In the genomic region with DNA sequence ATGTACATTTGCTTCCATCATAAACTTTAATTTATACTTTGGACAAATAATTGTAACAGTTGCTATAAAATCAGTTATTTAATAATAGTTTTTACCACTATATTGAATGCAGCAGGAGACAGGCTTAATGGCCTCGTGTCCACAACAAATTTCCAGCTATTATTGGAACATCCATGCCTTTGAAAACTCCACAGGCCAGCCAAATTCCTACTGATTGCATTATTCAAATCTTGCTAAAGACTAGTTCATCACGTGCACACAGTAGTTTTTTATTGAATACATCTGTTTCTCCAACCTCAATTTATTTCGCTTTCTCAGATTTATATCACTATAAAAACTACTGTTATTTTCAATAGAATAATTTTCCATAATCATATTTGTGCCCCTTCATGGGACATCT, we compare ENCODE assay signal across 23 cellular contexts.
"Had no signal": no experiment of that assay in that cellular context is flagged by ENCODE, and none has a peak within 500 bp of the region (broad histone marks: within the 10 kb centered on the region; RNA-seq: fewer than 3 reads in every experiment).

No MANE protein-coding gene starts in this region.

- DNase-seq: effector memory CD8-positive, alpha-beta T cell; heart left ventricle; kidney; natural killer cell; occipital lobe; ovary; posterior cingulate gyrus; psoas muscle; right cardiac atrium; sigmoid colon; stimulated activated CD4-positive, alpha-beta T cell treated with anti-CD3 and anti-CD28 coated beads, Interleukin-2, amount 100 ng/mL, for 24 hours; stimulated activated CD4-positive, alpha-beta T cell treated with anti-CD3 and anti-CD28 coated beads, Interleukin-4, amount 100 ng/mL, for 24 hours; stimulated activated naive CD4-positive, alpha-beta T cell treated with Interleukin-2 at 50 U/mL for 16 hours; stomach; thyroid gland; trophoblast cell had no signal

- H3K4me2 ChIP-seq: hepatocyte had no signal

- H3K27ac ChIP-seq: coronary artery, gastroesophageal sphincter, heart left ventricle, hepatocyte, ovary, psoas muscle, sigmoid colon, stomach, thyroid gland, vagina had no signal

- H3K4me3 ChIP-seq: coronary artery, gastroesophageal sphincter, heart left ventricle, hepatocyte, lung, ovary, psoas muscle, sigmoid colon, stomach, thyroid gland, vagina had no signal

- H3K4me1 ChIP-seq: gastroesophageal sphincter, psoas muscle, sigmoid colon, stomach, thyroid gland, vagina had no signal

- ATAC-seq: effector memory CD8-positive, alpha-beta T cell; gastroesophageal sphincter; heart left ventricle; left lobe of liver; natural killer cell; psoas muscle; right cardiac atrium; stimulated activated effector memory CD8-positive, alpha-beta T cell treated with anti-CD3 and anti-CD28 coated beads, Interleukin-12 subunit alpha, Interleukin-12 subunit beta, amount 100 ng/mL, for 72 hours had no signal

- H2AFZ ChIP-seq: hepatocyte had no signal

- H3K27me3 ChIP-seq: gastroesophageal sphincter, heart left ventricle, hepatocyte, ovary, sigmoid colon, stomach, thyroid gland, vagina had no signal

- H3K79me2 ChIP-seq: hepatocyte had no signal

- H3K36me3 ChIP-seq: gastroesophageal sphincter, heart left ventricle, ovary, sigmoid colon, stomach, thyroid gland, vagina had no signal

- H3K9me3 ChIP-seq: gastroesophageal sphincter, heart left ventricle, ovary, psoas muscle, sigmoid colon, stomach, thyroid gland, vagina had no signal
